ENCODE assay signal across 8 cellular contexts in the genomic region with DNA sequence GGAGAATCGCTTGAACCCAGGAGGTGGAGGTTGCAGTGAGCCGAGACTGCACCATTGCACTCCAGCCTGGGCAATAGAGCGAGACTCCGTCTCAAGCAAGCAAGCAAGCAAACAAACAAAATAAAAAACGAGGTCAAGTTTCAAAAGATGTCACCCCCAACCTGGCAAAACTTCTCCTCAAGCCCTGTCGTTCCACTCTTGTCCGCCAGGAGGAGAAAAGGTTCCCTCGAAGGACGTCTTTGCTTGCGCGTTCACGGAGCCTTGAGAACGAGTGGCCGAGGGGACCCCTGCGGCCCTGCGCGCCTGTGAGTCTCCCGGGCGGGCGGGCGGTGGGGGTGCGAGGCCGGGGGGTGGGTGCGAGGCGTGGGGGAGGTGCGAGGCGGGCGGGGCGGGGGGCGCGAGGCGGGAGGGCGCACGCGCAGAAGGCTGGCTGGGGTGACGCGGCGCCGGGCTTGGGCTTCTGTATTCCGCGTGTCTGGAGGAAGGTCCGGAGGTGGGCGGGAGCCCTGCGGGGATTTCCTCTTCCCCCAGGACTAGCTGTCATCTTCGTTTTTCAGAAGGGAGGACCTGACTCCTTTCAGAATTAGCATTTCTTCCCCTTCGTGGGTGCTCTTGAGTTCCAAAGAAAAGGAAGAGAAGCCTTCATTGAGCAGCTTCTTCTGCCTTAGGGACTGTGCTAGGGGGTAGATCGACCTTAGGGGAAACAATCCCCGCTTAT. TPM values are rescaled to one million over a fixed set of nuclear protein-coding genes. Genes with fewer than 3 reads are reported as not detected.
DNase-seq lines count a peak whose midpoint lies in the region; ATAC-seq lines count a peak whose summit lies in the region.

No MANE protein-coding gene starts in this region.

- ATAC-seq in HG02642 (IDR thresholded peaks at IDR 0.05; ENCODE audit: poor library complexity, unreplicated experiment) (peak; percentile 74), GM18873 (IDR thresholded peaks at IDR 0.05; ENCODE audit: low FRiP score, unreplicated experiment) (no peak)

- DNase-seq in ELF-1 (ENCODE audit: low read depth, low spot score) (peak; percentile 79), NCI-H2196 (lab: John Stamatoyannopoulos, UW; ENCODE audit: unreplicated experiment) (peak; percentile 69), cerebellum (ENCODE audit: low spot score) (peak; percentile 75), kidney glomerular epithelial cell (lab: John Stamatoyannopoulos, UW) (peak; percentile 50)
- DNase-seq in activated CD4-positive, CD25-positive, alpha-beta regulatory T cell treated with anti-CD3 and anti-CD28 coated beads, Interleukin-2, amount 50 U/mL, for 72 hours = peak; percentile 81
- DNase-seq in stimulated activated CD4-positive, alpha-beta T cell treated with anti-CD3 and anti-CD28 coated beads, Interleukin-12 subunit alpha, Interleukin-12 subunit beta, amount 100 ng/mL, for 48 hours (ENCODE audit: low read depth in 2 of 3, low spot score in 1 of 3) = peak; percentile 75 to 88 (median 84)

RNA-seq across cellular contexts. Expression of a gene that starts 3.7 kb away (rescaled TPM):
- not detected for total RNA-seq in cerebellum

RNA-seq across cellular contexts. Expression of a gene that starts 33.8 kb away (rescaled TPM):
- 15.2 TPM for total RNA-seq in cerebellum

RNA-seq across cellular contexts. Expression of a gene that starts 34.2 kb away (rescaled TPM):
- total RNA-seq in cerebellum = 0.27 TPM

RNA-seq across cellular contexts. Expression of a gene that starts 44.0 kb away (rescaled TPM):
- total RNA-seq in cerebellum = 10.0 TPM

RNA-seq across cellular contexts. Expression of a gene that starts 46.7 kb away (rescaled TPM):
- 12.4 TPM for total RNA-seq in cerebellum
